12 cellular contexts compared by ENCODE assay signal in genomic region chr17:51029142-51029541, GRCh38.
DNase-seq lines count a peak whose midpoint lies in the region; ATAC-seq, FAIRE-seq and TF ChIP-seq lines count a peak whose summit lies in the region.
"Had no signal": no experiment of that assay in that cellular context is flagged by ENCODE, and none has a peak within 500 bp of the region (broad histone marks: within the 10 kb centered on the region; RNA-seq: fewer than 3 reads in every experiment).

No MANE protein-coding gene starts in this region.

- H3T11ph ChIP-seq in H9 (ENCODE audit: low read length), result no peak overlapping the region

- peak overlapping the region in 10 of 11 experiments; percentile 6 to 78 (median 45); a peak in 13 of 22 replicates for H3K4me2 ChIP-seq in BLaER1 treated with 17β-estradiol and CSF1 and Interleukin-3, amounts not matched to agents 10 nM and 100 nM
- peak overlapping the region; percentile 84; the same call in 1 of the 2 replicates for H3K4me2 ChIP-seq in IMR-90 (ENCODE audit: low read depth, low read length)
- H3K4me2 ChIP-seq in GM12878 (ENCODE audit: control insufficient read depth, insufficient read depth), result no peak overlapping the region
- no peak overlapping the region for H3K4me2 ChIP-seq in H9 (ENCODE audit: insufficient read depth, insufficient read length, low read length)

- H3K23ac ChIP-seq in IMR-90 (ENCODE audit: low read depth, low read length), result no peak overlapping the region
- H3K23ac ChIP-seq in H9 (ENCODE audit: insufficient read length, low read depth, low read length), result no peak overlapping the region

- H4K5ac ChIP-seq in IMR-90 (ENCODE audit: low read depth, low read length), result no peak overlapping the region
- no peak overlapping the region for H4K5ac ChIP-seq in H9 (ENCODE audit: insufficient read length, low read depth, low read length)

- H3K36me3 Mint-ChIP-seq in naive thymus-derived CD8-positive, alpha-beta T cell, result peaks cover 0 to 10% (median 5%) of the 10 kb centered on the region in 3 donors
- H3K36me3 Mint-ChIP-seq in H9 (ENCODE audit: insufficient read depth in 1 of 3, low read depth in 3 of 3), result no peaks in the 10 kb centered on the region

- TF ChIP-seq POLR2A in IMR-90 (IDR thresholded peaks at IDR 0.05; ENCODE audit: low read depth, low read length) (no peak), GM12878 (IDR thresholded peaks at IDR 0.05; ENCODE audit: low read depth, low read length) (no peak)

- no peaks in the 10 kb centered on the region for H3K27me3 Mint-ChIP-seq in naive thymus-derived CD8-positive, alpha-beta T cell
- no peaks in the 10 kb centered on the region for H3K27me3 Mint-ChIP-seq in H9 (ENCODE audit: low read depth)

- H2BK12ac ChIP-seq in H9 (ENCODE audit: insufficient read length, low read depth, low read length), result no peak overlapping the region

- H3K27ac ChIP-seq in BLaER1 treated with 17β-estradiol and CSF1 and Interleukin-3, amounts not matched to agents 10 nM and 100 nM, result peak overlapping the region in 4 of 11 experiments; percentile 5 to 33 (median 24); a peak in 4 of 22 replicates
- H3K27ac ChIP-seq in IMR-90 (ENCODE audit: insufficient read depth, low read length) (no peak overlapping the region), GM12878 (ENCODE audit: control insufficient read depth, insufficient read depth) (peak overlapping the region; percentile 13; the same call in 1 of the 2 replicates), H9 (ENCODE audit: insufficient read length, low read depth, low read length) (no peak overlapping the region)

- peak overlapping the region; percentile 86 to 96 (median 93) for H3K27ac Mint-ChIP-seq in naive thymus-derived CD8-positive, alpha-beta T cell
- no peak overlapping the region; a peak in 1 of 7 replicates for H3K27ac Mint-ChIP-seq in H9

- H3K14ac ChIP-seq in IMR-90 (replicated peaks; ENCODE audit: low read depth, low read length), result no peak overlapping the region
- no peak overlapping the region for H3K14ac ChIP-seq in H9 (ENCODE audit: insufficient read depth, low read length)

- no peaks in the 10 kb centered on the region for H3K23me2 ChIP-seq in H9 (ENCODE audit: insufficient read length, low read depth, low read length, poor library complexity, severe bottlenecking)

- H2BK15ac ChIP-seq in IMR-90 (ENCODE audit: low read depth, low read length) (no peak overlapping the region), H9 (ENCODE audit: low read depth, low read length) (no peak overlapping the region)

- H3K79me2 ChIP-seq in GM12878 (ENCODE audit: control insufficient read depth, insufficient read depth, low read length) (no peaks in the 10 kb centered on the region), H9 (ENCODE audit: insufficient read depth, low read length) (no peaks in the 10 kb centered on the region)

- TF ChIP-seq CTCF in IMR-90 (conservative IDR thresholded peaks at IDR 0.05; ENCODE audit: low read depth, low read length), result no peak
- no peak for TF ChIP-seq CTCF in GM12878 (IDR thresholded peaks at IDR 0.05 in 2 of 3, conservative IDR thresholded peaks at IDR 0.05 in 1 of 3; ENCODE audit: control insufficient read depth in 2 of 3, extremely low read depth in 1 of 3, insufficient read depth in 1 of 3, low read depth in 3 of 3, low read length in 3 of 3)
- no peak for TF ChIP-seq CTCF in H9 (conservative IDR thresholded peaks at IDR 0.05)

- H3K56ac ChIP-seq in IMR-90 (ENCODE audit: extremely low read depth, insufficient read depth, low read length) (no peak overlapping the region), H9 (ENCODE audit: insufficient read length, low read depth, low read length) (no peak overlapping the region)

- H2BK20ac ChIP-seq in IMR-90 (ENCODE audit: low read depth, low read length) (no peak overlapping the region), H9 (ENCODE audit: low read depth, low read length, poor library complexity, severe bottlenecking) (no peak overlapping the region)

- H2AFZ ChIP-seq in IMR-90 (replicated peaks; ENCODE audit: low read length, poor library complexity) (no peak overlapping the region), GM12878 (ENCODE audit: control insufficient read depth, low read depth, low read length) (no peak overlapping the region), H9 (ENCODE audit: low read length) (no peak overlapping the region)

- H3K18ac ChIP-seq in IMR-90 (ENCODE audit: low read depth, low read length) (no peak overlapping the region), H9 (ENCODE audit: insufficient read length, low read depth, low read length) (no peak overlapping the region)

- H3K4me3 ChIP-seq in BLaER1 treated with 17β-estradiol and CSF1 and Interleukin-3, amounts not matched to agents 10 nM and 100 nM, result no peak overlapping the region
- H3K4me3 ChIP-seq in IMR-90 (ENCODE audit: insufficient read depth, low read depth, low read length) (no peak overlapping the region), GM12878 (no peak overlapping the region)

- peaks cover 5 to 29% (median 20%) of the 10 kb centered on the region in 4 donors for H3K4me1 Mint-ChIP-seq in naive thymus-derived CD8-positive, alpha-beta T cell
- no peaks in the 10 kb centered on the region for H3K4me1 Mint-ChIP-seq in H9

- no peak overlapping the region for H4K91ac ChIP-seq in IMR-90 (ENCODE audit: insufficient read depth, low read depth, low read length)
- H4K91ac ChIP-seq in H9 (ENCODE audit: insufficient read length, low read depth, low read length), result no peak overlapping the region

- H3K27me3 ChIP-seq in BLaER1 treated with 17β-estradiol and CSF1 and Interleukin-3, amounts not matched to agents 10 nM and 100 nM, result no peaks in the 10 kb centered on the region
- H3K27me3 ChIP-seq in IMR-90 (ENCODE audit: control insufficient read depth, insufficient read depth, low read length) (no peaks in the 10 kb centered on the region), GM12878 (replicated peaks in 1 of 2; ENCODE audit: control insufficient read depth in 2 of 2, insufficient read depth in 2 of 2, low read length in 1 of 2) (no peaks in the 10 kb centered on the region), H9 (ENCODE audit: insufficient read depth, low read length) (no peaks in the 10 kb centered on the region)

- DNase-seq in IMR-90 (no peak), GM12878 (ENCODE audit: low read depth, low spot score) (no peak), H9 (no peak), NCI-H1092 (lab: John Stamatoyannopoulos, UW) (no peak), NCI-H1417 treated with DMSO at 0.1 percent for 48 hours (lab: John Stamatoyannopoulos, UW) (no peak)
- no peak for DNase-seq in naive thymus-derived CD8-positive, alpha-beta T cell
- DNase-seq: Caco-2, cortex of kidney, NCI-H524 treated with DMSO at 0.1 percent for 48 hours, substantia nigra had no signal

- H3K4ac ChIP-seq in IMR-90 (ENCODE audit: low read depth, low read length), result no peak overlapping the region
- H3K4ac ChIP-seq in H9 (ENCODE audit: low read depth, low read length), result no peak overlapping the region

- dilution Hi-C loops in IMR-90 (cut with HindIII; ENCODE audit: low sequenced_read_pairs, unreplicated experiment), result no loop called here

- TF ChIP-seq EP300 in GM12878 (IDR thresholded peaks at IDR 0.05; ENCODE audit: borderline replicate concordance in 1 of 2, control insufficient read depth in 1 of 2, low read depth in 2 of 2, low read length in 2 of 2), result no peak

- no peaks in the 10 kb centered on the region for H3K9me3 ChIP-seq in BLaER1 treated with 17β-estradiol and CSF1 and Interleukin-3, amounts not matched to agents 10 nM and 100 nM (replicated peaks in 1 of 11)
- H3K9me3 ChIP-seq in IMR-90 (ENCODE audit: control insufficient read depth, insufficient read depth, low read length), result no peaks in the 10 kb centered on the region
- no peaks in the 10 kb centered on the region for H3K9me3 ChIP-seq in GM12878 (replicated peaks; ENCODE audit: control insufficient read depth, insufficient read depth, low read length)
- no peaks in the 10 kb centered on the region for H3K9me3 ChIP-seq in H9 (ENCODE audit: control insufficient read depth, low read depth, low read length)
- H3K9me3 ChIP-seq: Caco-2 had no signal

- BruUV-seq in IMR-90 (replicated peaks; lab: Mats Ljungman, UMichigan), result no TSS peak
- BruUV-seq in GM12878 (replicated peaks; lab: Mats Ljungman, UMichigan), result no TSS peak

- SMC1A ChIA-PET in GM12878 (lab: Charles Lee; ENCODE audit: uncharacterized antibody, unreplicated experiment), result interaction anchor here (0.6 to 6.7 kb wide), 5 partner anchors 13 to 63 kb away, joined by 4 to 52 read pairs (median 24); no protein-coding TSS in a partner anchor

- H2BK120ac ChIP-seq in IMR-90 (ENCODE audit: low read depth, low read length) (no peak overlapping the region), H9 (ENCODE audit: low read depth, low read length, poor library complexity, severe bottlenecking) (no peak overlapping the region)

- no peak overlapping the region for H3K9ac ChIP-seq in BLaER1 treated with 17β-estradiol and CSF1 and Interleukin-3, amounts not matched to agents 10 nM and 100 nM
- H3K9ac ChIP-seq in IMR-90 (ENCODE audit: low read depth, low read length) (no peak overlapping the region), GM12878 (ENCODE audit: control insufficient read depth, insufficient read depth, low read length) (no peak overlapping the region), H9 (ENCODE audit: extremely low read depth, insufficient read length, low read length) (no peak overlapping the region)

- RAD21 ChIA-PET in GM12878 (lab: Charles Lee; ENCODE audit: unreplicated experiment), result interaction anchor here (2.6 kb wide), 1 partner anchor 124 kb away, joined by 6 read pairs; the partner anchor contains the start of gene NME1

- peak overlapping the region; percentile 53 to 84 (median 79) for H3K4me3 Mint-ChIP-seq in naive thymus-derived CD8-positive, alpha-beta T cell
- no peak overlapping the region for H3K4me3 Mint-ChIP-seq in H9

- H4K8ac ChIP-seq in IMR-90 (ENCODE audit: low read depth in 2 of 2, low read length in 2 of 2) (peak overlapping the region in 1 of 2 experiments; percentile 1; a peak in 1 of 4 replicates), H9 (replicated peaks; ENCODE audit: insufficient read length, low read depth, low read length) (no peak overlapping the region)

- no peak overlapping the region for H2AK9ac ChIP-seq in IMR-90 (replicated peaks; ENCODE audit: low read depth, low read length, poor library complexity)

- peaks cover 12 to 30% (median 21%) of the 10 kb centered on the region in 10 experiments; a peak in 19 of 20 replicates for H3K4me1 ChIP-seq in BLaER1 treated with 17β-estradiol and CSF1 and Interleukin-3, amounts not matched to agents 10 nM and 100 nM
- H3K4me1 ChIP-seq in IMR-90 (ENCODE audit: control insufficient read depth, insufficient read depth, low read length), result no peaks in the 10 kb centered on the region
- peaks cover 5% of the 10 kb centered on the region for H3K4me1 ChIP-seq in GM12878 (ENCODE audit: control insufficient read depth, insufficient read depth, low read length)
- no peaks in the 10 kb centered on the region for H3K4me1 ChIP-seq in H9 (ENCODE audit: insufficient read depth, low read length)
- H3K4me1 ChIP-seq: Caco-2 had no signal

- H2AK5ac ChIP-seq in IMR-90 (ENCODE audit: low read depth, low read length), result no peak overlapping the region
- no peak overlapping the region for H2AK5ac ChIP-seq in H9 (ENCODE audit: insufficient read length, low read length)

- TF ChIP-seq RAD21 in IMR-90 (IDR thresholded peaks at IDR 0.05; ENCODE audit: low read length) (no peak), GM12878 (IDR thresholded peaks at IDR 0.05; ENCODE audit: insufficient read depth, low read depth, low read length) (no peak)

- intact Hi-C loops in IMR-90 (cut with micrococcal nuclease), result no loop called here
- intact Hi-C loops in GM12878 (cut with micrococcal nuclease; ENCODE audit: unreplicated experiment), result no loop called here

- H2BK5ac ChIP-seq in IMR-90 (ENCODE audit: low read depth, low read length, poor library complexity, severe bottlenecking) (peak overlapping the region; percentile 15), H9 (ENCODE audit: insufficient read length, low read length) (no peak overlapping the region)

- no peak for FAIRE-seq in GM12878 (lab: Jason Lieb, UNC)

- peaks cover 22 to 47% (median 37%) of the 10 kb centered on the region in 11 experiments for H3K36me3 ChIP-seq in BLaER1 treated with 17β-estradiol and CSF1 and Interleukin-3, amounts not matched to agents 10 nM and 100 nM
- no peaks in the 10 kb centered on the region; the same call in 1 of the 2 replicates for H3K36me3 ChIP-seq in IMR-90 (ENCODE audit: control insufficient read depth, insufficient read depth, low read length)
- H3K36me3 ChIP-seq in GM12878 (ENCODE audit: control insufficient read depth in 2 of 2, insufficient read depth in 2 of 2, low read length in 1 of 2), result peaks cover 0 to 3% of the 10 kb centered on the region in 2 experiments; a peak in 2 of 4 replicates

- no CpG with 5 or more reads among the region's 1 CpG for WGBS in IMR-90 (ENCODE audit: extremely low coverage in 2 of 2, insufficient read length in 1 of 2), 2 experiments
- 100% methylated on average over 1 of the region's 1 CpG for WGBS in GM12878 (ENCODE audit: insufficient coverage, insufficient replicate concordance, low lambda C conversion rate, missing lambda C conversion rate)
- no CpG with 5 or more reads among the region's 1 CpG for WGBS in H9 (ENCODE audit: extremely low coverage, insufficient read length, low lambda C conversion rate)

- ATAC-seq in IMR-90 (ENCODE audit: low read depth) (no peak), GM12878 (peak; percentile 56), HG03342 (IDR thresholded peaks at IDR 0.05; ENCODE audit: unreplicated experiment) (no peak)
- ATAC-seq in naive thymus-derived CD8-positive, alpha-beta T cell, result no peak

- peaks cover 0 to 6% (median 0%) of the 10 kb centered on the region in 11 experiments; a peak in 2 of 22 replicates for H4K20me1 ChIP-seq in BLaER1 treated with 17β-estradiol and CSF1 and Interleukin-3, amounts not matched to agents 10 nM and 100 nM
- H4K20me1 ChIP-seq in IMR-90 (ENCODE audit: insufficient read depth, low read length) (peaks cover 3% of the 10 kb centered on the region; the same call in 1 of the 2 replicates), GM12878 (ENCODE audit: control insufficient read depth, insufficient read depth) (no peaks in the 10 kb centered on the region), H9 (ENCODE audit: control insufficient read depth, insufficient read depth, insufficient read length) (no peaks in the 10 kb centered on the region)

- no peaks in the 10 kb centered on the region for H3K9me3 Mint-ChIP-seq in naive thymus-derived CD8-positive, alpha-beta T cell
- no peaks in the 10 kb centered on the region for H3K9me3 Mint-ChIP-seq in H9

- POLR2A ChIA-PET in IMR-90 (lab: Charles Lee; ENCODE audit: unreplicated experiment) (no interaction called here), GM12878 (lab: Charles Lee) (interaction anchor here (1.0 to 1.1 kb wide), 2 partner anchors 24 to 124 kb away, joined by 3 to 11 read pairs; partner anchors contain the start of gene NME1)
- POLR2A ChIA-PET in naive thymus-derived CD8-positive, alpha-beta T cell (lab: Charles Lee), result interaction anchor here (1.2 kb wide), 1 partner anchor 124 kb away, joined by 7 read pairs; the partner anchor contains the start of gene NME1

- H3K9me1 ChIP-seq in IMR-90 (ENCODE audit: insufficient read depth, low read length), result 0 out of 2 replicates have a peak, but pooled peaks cover 6% of the 10 kb centered on the region

- CTCF ChIA-PET in IMR-90 (lab: Yijun Ruan, JAX), result no interaction called here
- CTCF ChIA-PET in GM12878 (lab: Yijun Ruan, JAX), result interaction anchor here (1.2 to 9.7 kb wide), 3 partner anchors 13 to 26 kb away, joined by 3 to 73 read pairs (median 8); no protein-coding TSS in a partner anchor

- H3K79me1 ChIP-seq in IMR-90 (ENCODE audit: low read depth in 1 of 2, low read length in 2 of 2) (peaks cover 4 to 22% of the 10 kb centered on the region in 2 experiments; a peak in 3 of 4 replicates), H9 (ENCODE audit: insufficient read depth, low read depth, low read length, poor library complexity, severe bottlenecking) (no peaks in the 10 kb centered on the region)

- in situ Hi-C loops in IMR-90 (cut with MboI; ENCODE audit: low sequenced_read_pairs), result no loop called here
- in situ Hi-C loops in GM12878 (cut with MboI), result no loop called here

Comparison
In these comparisons a context has a peak if more than half of its experiments do, and no peak if none do; other contexts are left out.
1. H3K4me2 ChIP-seq: peak in BLaER1 treated with 17β-estradiol and CSF1 and Interleukin-3, amounts not matched to agents 10 nM and 100 nM (10 of 11) and IMR-90 (single experiment); none in GM12878 (single experiment) and H9 (single experiment).
2. H3K27ac Mint-ChIP-seq: peak in naive thymus-derived CD8-positive, alpha-beta T cell (10 of 10); none in H9 (0 of 3).
3. H3K4me3 Mint-ChIP-seq: peak in naive thymus-derived CD8-positive, alpha-beta T cell (10 of 10); none in H9 (0 of 2).